ENCODE assay signal across 1 cellular context in genomic region chr1:174800951-174801350, GRCh38.
TF ChIP-seq lines count a peak whose summit lies in the region.

No MANE protein-coding gene starts in this region.

TF ChIP-seq in GM23338, 12 proteins besides CTCF, POLR2A, EP300 and RAD21 (continued from another document):
- TF ChIP-seq ZNF462 (CRISPR knock-in tag; IDR thresholded peaks at IDR 0.05) (no peak), STAT1 (IDR thresholded peaks at IDR 0.05; ENCODE audit: unreplicated experiment) (no peak), EZH2 (IDR thresholded peaks at IDR 0.05; ENCODE audit: low read depth, unreplicated experiment) (no peak), NANOG (IDR thresholded peaks at IDR 0.05; ENCODE audit: borderline replicate concordance) (no peak), JUNB (IDR thresholded peaks at IDR 0.05; ENCODE audit: unreplicated experiment) (no peak), ETS1 (IDR thresholded peaks at IDR 0.05) (no peak), REST (IDR thresholded peaks at IDR 0.05; ENCODE audit: unreplicated experiment) (no peak)
TF ChIP-seq in GM23338: peak in this region for 0.
